Comparison of ENCODE assay signal across 17 cellular contexts in genomic region chr10:79031723-79032122, GRCh38. TPM values are rescaled to one million over a fixed set of nuclear protein-coding genes. Genes with fewer than 3 reads are reported as not detected.
DNase-seq lines count a peak whose midpoint lies in the region; ATAC-seq and TF ChIP-seq lines count a peak whose summit lies in the region.
"Had no signal": no experiment of that assay in that cellular context is flagged by ENCODE, and none has a peak within 500 bp of the region (broad histone marks: within the 10 kb centered on the region; RNA-seq: fewer than 3 reads in every experiment).

No MANE protein-coding gene starts in this region.

- H3K36me3 ChIP-seq in RWPE2 (ENCODE audit: low read depth) = no peaks in the 10 kb centered on the region
- H3K36me3 ChIP-seq in aorta (ENCODE audit: control insufficient read depth in 1 of 2, insufficient read depth in 2 of 2, low read length in 1 of 2) = no peaks in the 10 kb centered on the region
- no peaks in the 10 kb centered on the region for H3K36me3 ChIP-seq in HAP-1 (replicated peaks)
- H3K36me3 ChIP-seq: BLaER1 had no signal

- H3K4me3 ChIP-seq in RWPE2 (ENCODE audit: severe bottlenecking) (no peak overlapping the region), coronary artery (no peak overlapping the region), aorta (ENCODE audit: low read length in 2 of 2) (no peak overlapping the region), HAP-1 (no peak overlapping the region)
- H3K4me3 ChIP-seq: BLaER1, GM23338 had no signal

- intact Hi-C loops in aorta (cut with DNase I) = no loop called here

- in situ Hi-C loops in HAP-1 (cut with MboI; ENCODE audit: low sequenced_read_pairs) = no loop called here

- ATAC-seq in RWPE2 (ENCODE audit: low read depth) (no peak), aorta (ENCODE audit: low FRiP score) (no peak)
- ATAC-seq: GM23338 had no signal

- H3K27me3 ChIP-seq in RWPE2 (ENCODE audit: insufficient read depth, poor library complexity, severe bottlenecking) (no peaks in the 10 kb centered on the region), aorta (ENCODE audit: control insufficient read depth in 1 of 2, insufficient read depth in 2 of 2, low read length in 1 of 2) (no peaks in the 10 kb centered on the region), HAP-1 (ENCODE audit: low read depth) (no peaks in the 10 kb centered on the region)
- H3K27me3 ChIP-seq: BLaER1 had no signal

- no peaks in the 10 kb centered on the region for H3K9me3 ChIP-seq in RWPE2 (ENCODE audit: severe bottlenecking)
- H3K9me3 ChIP-seq in aorta (ENCODE audit: control insufficient read depth, low read length) = no peaks in the 10 kb centered on the region
- no peaks in the 10 kb centered on the region for H3K9me3 ChIP-seq in HAP-1
- H3K9me3 ChIP-seq: BLaER1 had no signal

- H3K27ac ChIP-seq in RWPE2 (ENCODE audit: poor library complexity, severe bottlenecking) (no peak overlapping the region), coronary artery (no peak overlapping the region), aorta (ENCODE audit: low read depth in 1 of 2, low read length in 2 of 2) (no peak overlapping the region)
- H3K27ac ChIP-seq: BLaER1, C4-2B had no signal

- WGBS in aorta, 2 donors = 96 to 97% methylated on average over 5 of the region's 5 CpGs

- no peak for TF ChIP-seq CTCF in RWPE2 (IDR thresholded peaks at IDR 0.05; ENCODE audit: poor library complexity, severe bottlenecking)
- no peak for TF ChIP-seq CTCF in coronary artery (IDR thresholded peaks at IDR 0.05)

- DNase-seq in RWPE2 (ENCODE audit: low spot score) = peak; percentile 1
- peak; percentile 35 for DNase-seq in coronary artery (ENCODE audit: low spot score)
- DNase-seq in mesenteric fat pad (ENCODE audit: low spot score) = peak; percentile 24
- peak; percentile 1 for DNase-seq in aorta
- no peak for DNase-seq in stimulated activated CD4-positive, alpha-beta T cell treated with anti-CD3 and anti-CD28 coated beads, Interleukin-2, amount 100 ng/mL, for 24 hours
- DNase-seq in HAP-1 (ENCODE audit: low spot score in 2 of 2) = no peak
- DNase-seq in midbrain (lab: John Stamatoyannopoulos, UW) = no peak
- DNase-seq: Calu3, COR-L47, DMS53, DMS79 treated with DMSO at 0.1 percent for 48 hours, GF-D8, H9, HFFc6 had no signal

- H3K4me1 ChIP-seq in RWPE2 (ENCODE audit: insufficient read depth, poor library complexity, severe bottlenecking) (no peaks in the 10 kb centered on the region), aorta (ENCODE audit: control insufficient read depth in 1 of 2, insufficient read depth in 2 of 2, low read length in 2 of 2) (no peaks in the 10 kb centered on the region), HAP-1 (no peaks in the 10 kb centered on the region)

RNA-seq across cellular contexts. Expression of gene ZMIZ1, which starts 37.0 kb away (rescaled TPM):
- 81.1 TPM for total RNA-seq in mesenteric fat pad
- total RNA-seq in aorta = 10 to 100 TPM; 48.5 to 84.1 TPM
- polyA plus RNA-seq in aorta = 1 to 10 TPM; 7.8 to 8.0 TPM

Comparison
In these comparisons a context has a peak if more than half of its experiments do, and no peak if none do; other contexts are left out.
1. DNase-seq: peak in RWPE2 (single experiment), coronary artery (single experiment), mesenteric fat pad (single experiment) and aorta (2 of 2); none in stimulated activated CD4-positive, alpha-beta T cell treated with anti-CD3 and anti-CD28 coated beads, Interleukin-2, amount 100 ng/mL, for 24 hours (0 of 2), HAP-1 (0 of 2) and midbrain (single experiment).